ENCODE assay signal across 10 cellular contexts in genomic region chr14:20782280-20782890, GRCh38. TPM values are rescaled to one million over a fixed set of nuclear protein-coding genes. Genes with fewer than 3 reads are reported as not detected.
A peak's percentile ranks its signal among the peaks of the same experiment; 100 is the strongest.
DNase-seq lines count a peak whose midpoint lies in the region; ATAC-seq and TF ChIP-seq lines count a peak whose summit lies in the region.
"Had no signal": no experiment of that assay in that cellular context is flagged by ENCODE, and none has a peak within 500 bp of the region (broad histone marks: within the 10 kb centered on the region; RNA-seq: fewer than 3 reads in every experiment).

No MANE protein-coding gene starts in this region.

- peak overlapping the region; percentile 66 for H3K27ac Mint-ChIP-seq in activated T-helper 2 cell treated with anti-CD3 and anti-CD28 coated beads, Interferon-gamma antibody, Interleukin-2, Interleukin-4, amounts not matched to agents 10 μg/mL and 5 μg/mL and 100 μg/mL, durations not matched to agents 14 hours and 24 hours and 36 hours
- peak overlapping the region; percentile 17 to 95 (median 80) for H3K27ac Mint-ChIP-seq in naive thymus-derived CD8-positive, alpha-beta T cell
- H3K27ac Mint-ChIP-seq in glutamatergic neuron (ENCODE audit: unreplicated experiment) = no peak overlapping the region

- H3K27me3 Mint-ChIP-seq in activated T-helper 2 cell treated with anti-CD3 and anti-CD28 coated beads, Interferon-gamma antibody, Interleukin-2, Interleukin-4, amounts not matched to agents 10 μg/mL and 5 μg/mL and 100 μg/mL, durations not matched to agents 14 hours and 24 hours and 36 hours (ENCODE audit: low read depth) = peaks cover 8% of the 10 kb centered on the region
- no peaks in the 10 kb centered on the region for H3K27me3 Mint-ChIP-seq in naive thymus-derived CD8-positive, alpha-beta T cell
- no peaks in the 10 kb centered on the region for H3K27me3 Mint-ChIP-seq in glutamatergic neuron (ENCODE audit: unreplicated experiment)

- intact Hi-C loops in activated T-helper 2 cell treated with anti-CD3 and anti-CD28 coated beads, Interferon-gamma antibody, Interleukin-2, Interleukin-4, amounts not matched to agents 10 μg/mL and 5 μg/mL and 100 μg/mL, durations not matched to agents 14 hours and 24 hours and 36 hours (cut with micrococcal nuclease) = no loop called here

- H3K9me3 Mint-ChIP-seq in activated T-helper 2 cell treated with anti-CD3 and anti-CD28 coated beads, Interferon-gamma antibody, Interleukin-2, Interleukin-4, amounts not matched to agents 10 μg/mL and 5 μg/mL and 100 μg/mL, durations not matched to agents 14 hours and 24 hours and 36 hours = no peaks in the 10 kb centered on the region
- H3K9me3 Mint-ChIP-seq in naive thymus-derived CD8-positive, alpha-beta T cell = no peaks in the 10 kb centered on the region
- peaks cover 2% of the 10 kb centered on the region for H3K9me3 Mint-ChIP-seq in glutamatergic neuron (ENCODE audit: unreplicated experiment)

- TF ChIP-seq CTCF in glutamatergic neuron (IDR thresholded peaks at IDR 0.05; ENCODE audit: partially characterized antibody, unreplicated experiment) = no peak

- H3K4me1 Mint-ChIP-seq in activated T-helper 2 cell treated with anti-CD3 and anti-CD28 coated beads, Interferon-gamma antibody, Interleukin-2, Interleukin-4, amounts not matched to agents 10 μg/mL and 5 μg/mL and 100 μg/mL, durations not matched to agents 14 hours and 24 hours and 36 hours (ENCODE audit: low read depth) = peaks cover 22% of the 10 kb centered on the region
- H3K4me1 Mint-ChIP-seq in naive thymus-derived CD8-positive, alpha-beta T cell = peaks cover 13 to 58% (median 30%) of the 10 kb centered on the region in 4 donors
- H3K4me1 Mint-ChIP-seq in glutamatergic neuron (ENCODE audit: low read depth, unreplicated experiment) = no peaks in the 10 kb centered on the region

- no peak for DNase-seq in activated T-helper 2 cell treated with anti-CD3 and anti-CD28 coated beads, Interferon-gamma antibody, Interleukin-2, Interleukin-4, amounts not matched to agents 10 μg/mL and 5 μg/mL and 100 μg/mL, durations not matched to agents 14 hours and 24 hours and 36 hours (ENCODE audit: low spot score)
- peak in 4 of 10 donors; percentile 9 to 23 (median 22) for DNase-seq in naive thymus-derived CD8-positive, alpha-beta T cell
- no peak for DNase-seq in SKM-1 (lab: John Stamatoyannopoulos, UW; ENCODE audit: unreplicated experiment)
- DNase-seq in NCI-H82 (lab: John Stamatoyannopoulos, UW) = no peak
- no peak for DNase-seq in glutamatergic neuron

- POLR2A ChIA-PET in naive thymus-derived CD8-positive, alpha-beta T cell (lab: Charles Lee) = interaction anchor here (0.6 kb wide), 1 partner anchor 162 kb away, joined by 3 read pairs; no protein-coding TSS in a partner anchor

- H3K4me3 Mint-ChIP-seq in activated T-helper 2 cell treated with anti-CD3 and anti-CD28 coated beads, Interferon-gamma antibody, Interleukin-2, Interleukin-4, amounts not matched to agents 10 μg/mL and 5 μg/mL and 100 μg/mL, durations not matched to agents 14 hours and 24 hours and 36 hours (ENCODE audit: low read depth) = peak overlapping the region; percentile 54
- peak overlapping the region; percentile 44 to 84 (median 67) for H3K4me3 Mint-ChIP-seq in naive thymus-derived CD8-positive, alpha-beta T cell
- no peak overlapping the region for H3K4me3 Mint-ChIP-seq in glutamatergic neuron (ENCODE audit: unreplicated experiment)

- peak; percentile 68 for ATAC-seq in GM18907 (IDR thresholded peaks at IDR 0.05; ENCODE audit: unreplicated experiment)
- peak; percentile 40 for ATAC-seq in HG03108 (IDR thresholded peaks at IDR 0.05; ENCODE audit: unreplicated experiment)
- ATAC-seq in naive thymus-derived CD8-positive, alpha-beta T cell = peak; percentile 42 to 78
- ATAC-seq in HG03354 (IDR thresholded peaks at IDR 0.05; ENCODE audit: poor library complexity, severe bottlenecking, unreplicated experiment) = no peak

- no peaks in the 10 kb centered on the region for H3K36me3 Mint-ChIP-seq in activated T-helper 2 cell treated with anti-CD3 and anti-CD28 coated beads, Interferon-gamma antibody, Interleukin-2, Interleukin-4, amounts not matched to agents 10 μg/mL and 5 μg/mL and 100 μg/mL, durations not matched to agents 14 hours and 24 hours and 36 hours (ENCODE audit: low read depth)
- H3K36me3 Mint-ChIP-seq in naive thymus-derived CD8-positive, alpha-beta T cell = no peaks in the 10 kb centered on the region
- no peaks in the 10 kb centered on the region for H3K36me3 Mint-ChIP-seq in glutamatergic neuron (ENCODE audit: unreplicated experiment)

RNA-seq across cellular contexts. Expression of gene RNASE6, which starts 1.3 kb away (rescaled TPM):
- 0.91 and 0.94 TPM in 2 replicates for total RNA-seq in activated T-helper 2 cell treated with anti-CD3 and anti-CD28 coated beads, Interferon-gamma antibody, Interleukin-2, Interleukin-4, amounts not matched to agents 10 μg/mL and 5 μg/mL and 100 μg/mL, durations not matched to agents 14 hours and 24 hours and 36 hours
- under 1 TPM; 0.74 to 0.81 TPM for total RNA-seq in naive thymus-derived CD8-positive, alpha-beta T cell
- under 1 TPM; 0.43 to 0.80 (median 0.75) TPM for polyA plus RNA-seq in naive thymus-derived CD8-positive, alpha-beta T cell
- not detected for total RNA-seq in glutamatergic neuron (ENCODE audit: unreplicated experiment)
- total RNA-seq: M059J had no signal

RNA-seq across cellular contexts. Expression of gene EDDM3B, which starts 14.2 kb away (rescaled TPM):
- not detected in 2 replicates for total RNA-seq in activated T-helper 2 cell treated with anti-CD3 and anti-CD28 coated beads, Interferon-gamma antibody, Interleukin-2, Interleukin-4, amounts not matched to agents 10 μg/mL and 5 μg/mL and 100 μg/mL, durations not matched to agents 14 hours and 24 hours and 36 hours
- total RNA-seq in naive thymus-derived CD8-positive, alpha-beta T cell = not detected
- not detected for polyA plus RNA-seq in naive thymus-derived CD8-positive, alpha-beta T cell
- not detected for total RNA-seq in glutamatergic neuron (ENCODE audit: unreplicated experiment)
- total RNA-seq: M059J had no signal
- polyA plus RNA-seq: esophagus had no signal

RNA-seq across cellular contexts. Expression of gene RNASE1, which starts 20.3 kb away (rescaled TPM):
- not detected in 2 replicates for total RNA-seq in activated T-helper 2 cell treated with anti-CD3 and anti-CD28 coated beads, Interferon-gamma antibody, Interleukin-2, Interleukin-4, amounts not matched to agents 10 μg/mL and 5 μg/mL and 100 μg/mL, durations not matched to agents 14 hours and 24 hours and 36 hours
- total RNA-seq in naive thymus-derived CD8-positive, alpha-beta T cell = 10 to 100 TPM in 1 of 2 experiments, 1 to 10 TPM in 1; 5.6 to 10.3 TPM
- polyA plus RNA-seq in naive thymus-derived CD8-positive, alpha-beta T cell = not detected
- not detected for total RNA-seq in glutamatergic neuron (ENCODE audit: unreplicated experiment)

RNA-seq across cellular contexts. Expression of gene EDDM3A, which starts 36.7 kb away (rescaled TPM):
- total RNA-seq in activated T-helper 2 cell treated with anti-CD3 and anti-CD28 coated beads, Interferon-gamma antibody, Interleukin-2, Interleukin-4, amounts not matched to agents 10 μg/mL and 5 μg/mL and 100 μg/mL, durations not matched to agents 14 hours and 24 hours and 36 hours = not detected in 2 replicates
- not detected for total RNA-seq in naive thymus-derived CD8-positive, alpha-beta T cell
- polyA plus RNA-seq in naive thymus-derived CD8-positive, alpha-beta T cell = not detected
- not detected for total RNA-seq in glutamatergic neuron (ENCODE audit: unreplicated experiment)
- total RNA-seq: M059J had no signal
- polyA plus RNA-seq: esophagus had no signal
